8 cellular contexts compared by ENCODE assay signal in the genomic region with DNA sequence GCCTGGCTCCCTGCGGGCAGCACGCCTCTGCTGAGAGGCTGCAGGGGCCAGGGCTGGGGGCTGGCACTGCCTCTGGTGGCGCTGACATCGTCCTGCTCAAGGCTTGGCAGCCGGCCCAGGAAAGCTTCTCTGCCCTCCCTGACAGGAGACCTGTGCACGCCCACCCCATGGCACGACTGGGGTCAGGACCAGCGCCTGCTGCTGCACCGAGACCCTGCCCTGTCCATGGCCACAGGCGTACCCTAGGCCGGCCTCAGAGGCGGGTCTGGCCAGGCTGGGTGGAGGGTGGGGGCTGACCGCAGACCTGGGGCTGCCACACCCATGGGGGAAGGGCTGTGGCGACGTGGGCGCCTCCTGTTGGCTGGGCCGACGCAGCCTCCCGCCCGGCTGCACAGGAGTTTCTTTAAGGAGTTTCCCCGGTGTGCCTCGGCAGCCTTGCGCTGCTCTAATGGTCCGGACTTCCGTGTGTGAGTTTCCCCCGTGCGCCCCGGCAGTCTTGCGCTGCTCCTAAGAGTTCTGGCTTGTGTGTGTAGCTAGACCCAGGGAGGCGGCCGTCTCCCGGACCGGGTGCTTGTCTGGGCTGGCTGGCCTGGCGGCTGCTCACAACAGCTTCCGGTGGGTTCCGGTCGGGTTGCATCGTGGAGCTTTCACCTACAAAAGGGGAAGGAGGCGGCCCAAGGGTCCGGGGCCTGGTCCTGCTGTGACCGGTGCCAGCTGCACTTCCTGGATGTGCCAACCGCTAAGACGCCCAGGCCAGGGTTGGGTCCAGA. TPM values are rescaled to one million over a fixed set of nuclear protein-coding genes. Genes with fewer than 3 reads are reported as not detected.
A peak's percentile ranks its signal among the peaks of the same experiment; 100 is the strongest.
DNase-seq lines count a peak whose midpoint lies in the region; ATAC-seq and TF ChIP-seq lines count a peak whose summit lies in the region.

No MANE protein-coding gene starts in this region.

- peak overlapping the region; percentile 25 to 37 for H3K4me3 ChIP-seq in left lung

- H3K27ac Mint-ChIP-seq in activated B cell treated with CpG ODN at 0.5 μM for 24 hours: peak overlapping the region; percentile 99

- H3K27ac ChIP-seq in caudate nucleus (ENCODE audit: low read depth, low read length): peak overlapping the region; percentile 73
- peak overlapping the region; percentile 88 to 99 for H3K27ac ChIP-seq in left lung

- POLR2A ChIA-PET in activated B cell treated with CpG ODN at 0.5 μM for 24 hours (lab: Charles Lee): interaction anchor here (0.6 to 5.3 kb wide), 33 partner anchors 9 to 430 kb away, joined by 3 to 80 read pairs (median 10); a partner anchor contains a TSS

- intact Hi-C loops in activated B cell treated with CpG ODN at 0.5 μM for 24 hours (cut with micrococcal nuclease): loop anchor here (1.0 to 5.0 kb wide), 12 partner anchors 17 to 430 kb away; a partner anchor contains a TSS
- intact Hi-C loops in left lung (cut with DNase I): no loop called here

- DNase-seq in Caki2 (ENCODE audit: low read depth): peak; percentile 97
- DNase-seq in activated B cell treated with CpG ODN at 0.5 μM for 24 hours: peak; percentile 85
- DNase-seq in caudate nucleus (lab: John Stamatoyannopoulos, UW): peak in 2 of 61 donors; percentile 25 to 41
- peak; percentile 89 to 96 for DNase-seq in left lung
- DNase-seq in stimulated activated CD4-positive, alpha-beta T cell treated with anti-CD3 and anti-CD28 coated beads, TNF-alpha, amount 100 ng/mL, for 4 hours (ENCODE audit: low read depth in 3 of 3): peak in 2 of 3 experiments; percentile 48 to 57

- peaks cover 11 to 69% of the 10 kb centered on the region in 2 donors for H3K4me1 ChIP-seq in left lung

- H3K4me1 Mint-ChIP-seq in activated B cell treated with CpG ODN at 0.5 μM for 24 hours: peaks cover 81% of the 10 kb centered on the region

- H3K4me3 Mint-ChIP-seq in activated B cell treated with CpG ODN at 0.5 μM for 24 hours: peak overlapping the region; percentile 83

- ATAC-seq in GM21360 (IDR thresholded peaks at IDR 0.05; ENCODE audit: unreplicated experiment) (peak; percentile 33), activated B cell treated with CpG ODN at 0.5 μM for 24 hours (ENCODE audit: low read depth) (peak; percentile 58), left lung (peak; percentile 87), GM18517 (IDR thresholded peaks at IDR 0.05; ENCODE audit: unreplicated experiment) (no peak)

- CTCF ChIA-PET in activated B cell treated with CpG ODN at 0.5 μM for 24 hours (lab: Charles Lee): interaction anchor here (1.0 to 3.3 kb wide), 6 partner anchors 11 to 336 kb away, joined by 3 to 20 read pairs (median 4); a partner anchor contains a TSS

- H3K36me3 Mint-ChIP-seq in activated B cell treated with CpG ODN at 0.5 μM for 24 hours (ENCODE audit: low read depth): peaks cover 13% of the 10 kb centered on the region

- H3K36me3 ChIP-seq in left lung: peaks cover 0 to 25% of the 10 kb centered on the region in 2 donors

- no peaks in the 10 kb centered on the region for H3K9me3 Mint-ChIP-seq in activated B cell treated with CpG ODN at 0.5 μM for 24 hours

- H3K27me3 ChIP-seq in left lung: no peaks in the 10 kb centered on the region

- TF ChIP-seq CTCF in LNCAP (IDR thresholded peaks at IDR 0.05) (peak; percentile 53), activated B cell treated with CpG ODN at 0.5 μM for 24 hours (IDR thresholded peaks at IDR 0.05) (no peak), left lung (IDR thresholded peaks at IDR 0.05) (peak; percentile 12 to 20)

- H3K9me3 ChIP-seq in left lung: no peaks in the 10 kb centered on the region

- in situ Hi-C loops in Caki2 (cut with HindIII; ENCODE audit: low pct_unique_long_range_greater_than_20kb, low sequenced_read_pairs): no loop called here

- no peaks in the 10 kb centered on the region for H3K27me3 Mint-ChIP-seq in activated B cell treated with CpG ODN at 0.5 μM for 24 hours

RNA-seq across cellular contexts. Expression of a gene that starts 4.7 kb away (rescaled TPM):
- total RNA-seq in Caki2 (2014; rRNA removed; shearing (Covaris generic); ENCODE audit: low replicate concordance): 82.4 and 89.0 TPM in 2 replicates
- total RNA-seq in activated B cell treated with CpG ODN at 0.5 μM for 24 hours: 80.6 and 86.4 TPM in 2 replicates
- total RNA-seq in left lung: 10 to 100 TPM; 37.5 to 54.2 TPM

RNA-seq across cellular contexts. Expression of a gene that starts 10.4 kb away (rescaled TPM):
- total RNA-seq in Caki2 (2014; rRNA removed; shearing (Covaris generic); ENCODE audit: low replicate concordance): 54.0 and 61.6 TPM in 2 replicates
- 33.9 and 39.0 TPM in 2 replicates for total RNA-seq in activated B cell treated with CpG ODN at 0.5 μM for 24 hours
- 10 to 100 TPM; 19.5 to 22.0 TPM for total RNA-seq in left lung

RNA-seq across cellular contexts. Expression of a gene that starts 19.8 kb away (rescaled TPM):
- total RNA-seq in Caki2 (2014; rRNA removed; shearing (Covaris generic); ENCODE audit: low replicate concordance): 18.0 and 19.5 TPM in 2 replicates
- total RNA-seq in activated B cell treated with CpG ODN at 0.5 μM for 24 hours (0.27 and 0.44 TPM in 2 replicates), left lung (1 to 10 TPM; 2.1 to 4.6 TPM)

RNA-seq across cellular contexts. Expression of a gene that starts 54.5 kb away (rescaled TPM):
- 18.0 and 34.5 TPM in 2 replicates for total RNA-seq in Caki2 (2014; rRNA removed; shearing (Covaris generic); ENCODE audit: low replicate concordance)
- total RNA-seq in activated B cell treated with CpG ODN at 0.5 μM for 24 hours: 87.5 and 103 TPM in 2 replicates
- 10 to 100 TPM; 40.8 to 41.3 TPM for total RNA-seq in left lung
